In the genomic region with DNA sequence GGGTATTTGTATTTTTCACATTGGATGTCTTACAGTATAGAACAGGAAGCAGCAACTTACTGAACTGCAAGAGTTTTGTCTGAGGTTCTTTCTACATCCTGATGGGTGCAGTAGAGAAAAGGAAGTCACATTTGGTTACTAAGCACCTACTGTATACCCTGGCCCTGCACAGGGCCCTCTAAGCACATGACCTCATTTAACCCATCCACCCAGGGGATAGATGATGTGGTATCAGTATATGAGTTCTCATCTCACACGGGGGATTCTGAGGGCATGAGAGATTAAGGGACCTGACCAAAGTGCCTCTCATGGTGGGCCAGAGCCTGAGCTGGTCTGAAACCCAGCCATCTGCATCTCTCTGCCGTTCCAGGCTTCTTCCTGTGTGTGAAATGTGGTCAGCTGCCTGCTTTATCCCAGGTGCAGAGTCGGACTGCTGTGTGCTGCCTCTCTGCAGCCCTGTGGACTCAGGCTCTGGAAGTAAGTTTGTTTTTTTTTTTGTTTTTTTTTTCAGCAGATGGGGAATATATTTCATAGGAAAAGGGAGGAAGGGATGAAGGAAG, we compare ENCODE assay signal across 1 cellular context.
TF ChIP-seq lines count a peak whose summit lies in the region.

No MANE protein-coding gene starts in this region.

TF ChIP-seq in WTC11, 78 proteins besides CTCF, POLR2A, EP300 and RAD21 (continued from another document):
- TF ChIP-seq, protein P1, sequence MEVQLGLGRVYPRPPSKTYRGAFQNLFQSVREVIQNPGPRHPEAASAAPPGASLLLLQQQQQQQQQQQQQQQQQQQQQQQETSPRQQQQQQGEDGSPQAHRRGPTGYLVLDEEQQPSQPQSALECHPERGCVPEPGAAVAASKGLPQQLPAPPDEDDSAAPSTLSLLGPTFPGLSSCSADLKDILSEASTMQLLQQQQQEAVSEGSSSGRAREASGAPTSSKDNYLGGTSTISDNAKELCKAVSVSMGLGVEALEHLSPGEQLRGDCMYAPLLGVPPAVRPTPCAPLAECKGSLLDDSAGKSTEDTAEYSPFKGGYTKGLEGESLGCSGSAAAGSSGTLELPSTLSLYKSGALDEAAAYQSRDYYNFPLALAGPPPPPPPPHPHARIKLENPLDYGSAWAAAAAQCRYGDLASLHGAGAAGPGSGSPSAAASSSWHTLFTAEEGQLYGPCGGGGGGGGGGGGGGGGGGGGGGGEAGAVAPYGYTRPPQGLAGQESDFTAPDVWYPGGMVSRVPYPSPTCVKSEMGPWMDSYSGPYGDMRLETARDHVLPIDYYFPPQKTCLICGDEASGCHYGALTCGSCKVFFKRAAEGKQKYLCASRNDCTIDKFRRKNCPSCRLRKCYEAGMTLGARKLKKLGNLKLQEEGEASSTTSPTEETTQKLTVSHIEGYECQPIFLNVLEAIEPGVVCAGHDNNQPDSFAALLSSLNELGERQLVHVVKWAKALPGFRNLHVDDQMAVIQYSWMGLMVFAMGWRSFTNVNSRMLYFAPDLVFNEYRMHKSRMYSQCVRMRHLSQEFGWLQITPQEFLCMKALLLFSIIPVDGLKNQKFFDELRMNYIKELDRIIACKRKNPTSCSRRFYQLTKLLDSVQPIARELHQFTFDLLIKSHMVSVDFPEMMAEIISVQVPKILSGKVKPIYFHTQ (CRISPR knock-in tag; IDR thresholded peaks at IDR 0.05) = no peak
- no peak for TF ChIP-seq ZNF423 (CRISPR knock-in tag; IDR thresholded peaks at IDR 0.05)
- TF ChIP-seq, protein P2, sequence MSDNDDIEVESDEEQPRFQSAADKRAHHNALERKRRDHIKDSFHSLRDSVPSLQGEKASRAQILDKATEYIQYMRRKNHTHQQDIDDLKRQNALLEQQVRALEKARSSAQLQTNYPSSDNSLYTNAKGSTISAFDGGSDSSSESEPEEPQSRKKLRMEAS (CRISPR knock-in tag; IDR thresholded peaks at IDR 0.05) = no peak
- no peak for TF ChIP-seq ZBTB21 (CRISPR knock-in tag; IDR thresholded peaks at IDR 0.05; ENCODE audit: borderline replicate concordance)
- no peak for TF ChIP-seq GTF2I (CRISPR knock-in tag; conservative IDR thresholded peaks at IDR 0.05)
- TF ChIP-seq, protein P3, sequence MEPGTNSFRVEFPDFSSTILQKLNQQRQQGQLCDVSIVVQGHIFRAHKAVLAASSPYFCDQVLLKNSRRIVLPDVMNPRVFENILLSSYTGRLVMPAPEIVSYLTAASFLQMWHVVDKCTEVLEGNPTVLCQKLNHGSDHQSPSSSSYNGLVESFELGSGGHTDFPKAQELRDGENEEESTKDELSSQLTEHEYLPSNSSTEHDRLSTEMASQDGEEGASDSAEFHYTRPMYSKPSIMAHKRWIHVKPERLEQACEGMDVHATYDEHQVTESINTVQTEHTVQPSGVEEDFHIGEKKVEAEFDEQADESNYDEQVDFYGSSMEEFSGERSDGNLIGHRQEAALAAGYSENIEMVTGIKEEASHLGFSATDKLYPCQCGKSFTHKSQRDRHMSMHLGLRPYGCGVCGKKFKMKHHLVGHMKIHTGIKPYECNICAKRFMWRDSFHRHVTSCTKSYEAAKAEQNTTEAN (CRISPR knock-in tag; IDR thresholded peaks at IDR 0.05) = no peak
